24 cellular contexts compared by ENCODE assay signal in the genomic region with DNA sequence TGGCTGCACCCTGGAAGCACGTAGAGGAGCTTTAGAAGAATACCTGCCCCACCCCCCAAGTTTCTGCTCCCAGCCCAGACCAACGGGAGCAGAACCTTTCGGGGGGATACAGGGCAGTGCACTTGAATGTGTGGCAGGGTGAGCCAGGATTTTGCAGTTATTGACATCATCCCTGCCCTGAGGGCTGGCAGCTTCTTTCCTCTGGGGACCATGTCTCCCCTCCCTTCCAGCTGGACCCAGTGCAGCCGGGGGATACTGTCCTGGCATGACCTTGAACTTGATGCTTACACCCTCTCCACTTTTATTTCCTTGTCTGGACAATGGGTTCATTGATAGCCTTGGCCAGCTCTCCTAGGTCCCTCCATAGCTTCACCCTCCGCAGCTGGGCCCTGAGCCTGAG.
"Had no signal": no experiment of that assay in that cellular context is flagged by ENCODE, and none has a peak within 500 bp of the region (broad histone marks: within the 10 kb centered on the region; RNA-seq: fewer than 3 reads in every experiment).

No MANE protein-coding gene starts in this region.

- H3K27ac ChIP-seq: coronary artery, esophagus squamous epithelium, heart right ventricle, left ventricle myocardium inferior, lower lobe of right lung, parathyroid adenoma, right lobe of liver, suprapubic skin, transverse colon, upper lobe of right lung, uterus had no signal

- H3K27me3 ChIP-seq: right lobe of liver had no signal

- H2AFZ ChIP-seq: parathyroid adenoma had no signal

- H3K4me3 ChIP-seq: coronary artery, esophagus squamous epithelium, heart right ventricle, left ventricle myocardium inferior, lower lobe of right lung, right lobe of liver, suprapubic skin, transverse colon, upper lobe of right lung, uterus had no signal

- H3K9me3 ChIP-seq: esophagus squamous epithelium, heart right ventricle, left ventricle myocardium inferior, lower lobe of right lung, right lobe of liver, suprapubic skin, transverse colon, upper lobe of right lung, uterus had no signal

- ATAC-seq: heart right ventricle; left cardiac atrium; lower lobe of right lung; natural killer cell; right lobe of liver; stimulated activated naive CD8-positive, alpha-beta T cell treated with anti-CD3 and anti-CD28 coated beads, Interleukin-15, amount 100 ng/mL, for 72 hours; upper lobe of right lung had no signal

- H3K4me1 ChIP-seq: lower lobe of right lung, upper lobe of right lung had no signal

- DNase-seq: dermis blood vessel endothelial cell; effector memory CD4-positive, alpha-beta T cell; erythroblast; esophagus squamous epithelium; foreskin melanocyte; heart right ventricle; hippocampal formation; left cardiac atrium; left ventricle myocardium inferior; lower lobe of right lung; natural killer cell; right lobe of liver; small intestine; stimulated activated CD4-positive, alpha-beta T cell treated with anti-CD3 and anti-CD28 coated beads, Interleukin-15, amount 100 ng/mL, for 24 hours; stimulated activated CD4-positive, alpha-beta T cell treated with anti-CD3 and anti-CD28 coated beads, Interleukin-4, amount 100 ng/mL, for 1 hour; stimulated activated CD8-positive, alpha-beta memory T cell treated with anti-CD3 and anti-CD28 coated beads, Interleukin-4, amount 100 ng/mL, for 48 hours; stimulated activated naive CD4-positive, alpha-beta T cell; stimulated activated naive CD8-positive, alpha-beta T cell treated with anti-CD3 and anti-CD28 coated beads, Interleukin-15, amount 100 ng/mL, for 72 hours; transverse colon; upper lobe of right lung; uterus had no signal

- H3K36me3 ChIP-seq: esophagus squamous epithelium, heart right ventricle, left ventricle myocardium inferior, lower lobe of right lung, right lobe of liver, suprapubic skin, transverse colon, upper lobe of right lung, uterus had no signal

- H3K9ac ChIP-seq: parathyroid adenoma had no signal
